In genomic region chr4:185582651-185583400, GRCh38 we compare ENCODE assay signal across 16 cellular contexts. TPM values are rescaled to one million over a fixed set of nuclear protein-coding genes. Genes with fewer than 3 reads are reported as not detected.
"Had no signal": no experiment of that assay in that cellular context is flagged by ENCODE, and none has a peak within 500 bp of the region (broad histone marks: within the 10 kb centered on the region; RNA-seq: fewer than 3 reads in every experiment).

No MANE protein-coding gene starts in this region.

- H3K9me3 ChIP-seq: breast epithelium, colonic mucosa, mucosa of descending colon, ovary, stomach had no signal

- H3K4me3 ChIP-seq: breast epithelium, colonic mucosa, lung, mucosa of descending colon, ovary, skin epidermis, stomach had no signal

- ATAC-seq: activated T-cell treated with anti-CD3 and anti-CD28 coated beads, Interleukin-2, amount 50 U/mL, for 4 hours; mucosa of descending colon; natural killer cell treated with Interleukin-12 subunit alpha and Interleukin-12 subunit beta and Interleukin-15 and Interleukin-18, amount 100 ng/mL, for 72 hours had no signal

- DNase-seq: activated CD4-positive, alpha-beta memory T cell treated with anti-CD3 and anti-CD28 coated beads for 36 hours; activated CD4-positive, alpha-beta T cell treated with anti-CD3 and anti-CD28 coated beads for 1 hour; activated gamma-delta T cell treated with Interleukin-2 at 50 U/mL for 16 hours; activated naive CD8-positive, alpha-beta T cell treated with anti-CD3 and anti-CD28 coated beads for 36 hours; activated T-cell treated with anti-CD3 and anti-CD28 coated beads, Interleukin-2, amount 50 U/mL, for 4 hours; colonic mucosa; foreskin melanocyte; mucosa of descending colon; ovary; stomach; SW 1271; T-helper 9 cell had no signal

- H3K27me3 ChIP-seq: breast epithelium, colonic mucosa, ovary had no signal

- H3K4me1 ChIP-seq: breast epithelium, colonic mucosa had no signal

- H3K27ac ChIP-seq: breast epithelium, colonic mucosa, ovary, skin epidermis, stomach had no signal

- H3K36me3 ChIP-seq: breast epithelium, colonic mucosa, ovary had no signal

RNA-seq across cellular contexts. Expression of gene PDLIM3, which starts 47.5 kb away (rescaled TPM):
- total RNA-seq: activated CD4-positive, alpha-beta memory T cell treated with anti-CD3 and anti-CD28 coated beads for 36 hours; activated naive CD8-positive, alpha-beta T cell treated with anti-CD3 and anti-CD28 coated beads for 36 hours; activated T-cell treated with anti-CD3 and anti-CD28 coated beads, Interleukin-2, amount 50 U/mL, for 4 hours; natural killer cell treated with Interleukin-12 subunit alpha and Interleukin-12 subunit beta and Interleukin-15 and Interleukin-18, amount 100 ng/mL, for 72 hours had no signal
